17 cellular contexts compared by ENCODE assay signal in the genomic region with DNA sequence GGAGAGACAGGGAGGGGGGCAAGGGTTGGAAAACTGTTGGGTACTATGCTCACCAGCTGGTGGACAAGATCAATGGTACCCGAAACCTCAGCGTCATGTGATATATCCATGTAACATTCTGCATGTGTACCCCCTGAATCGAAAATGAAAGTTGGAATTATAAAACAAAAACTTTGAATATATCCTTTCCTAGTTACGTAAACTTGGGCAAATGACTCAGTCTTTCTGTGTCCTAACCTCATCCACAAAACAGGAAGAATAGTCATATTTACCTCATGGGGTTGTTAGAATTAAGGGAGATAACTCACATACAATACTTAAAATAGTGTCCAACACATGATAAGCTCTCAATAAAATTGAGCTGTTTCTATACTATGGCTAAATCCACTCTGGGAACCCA.
A peak's percentile ranks its signal among the peaks of the same experiment; 100 is the strongest.
DNase-seq lines count a peak whose midpoint lies in the region; ATAC-seq, FAIRE-seq and TF ChIP-seq lines count a peak whose summit lies in the region.
"Had no signal": no experiment of that assay in that cellular context is flagged by ENCODE, and none has a peak within 500 bp of the region (broad histone marks: within the 10 kb centered on the region; RNA-seq: fewer than 3 reads in every experiment).

No MANE protein-coding gene starts in this region.

- H3K4me3 ChIP-seq in BLaER1 treated with 17β-estradiol and CSF1 and Interleukin-3, amounts not matched to agents 10 nM and 100 nM, result no peak overlapping the region
- H3K4me3 ChIP-seq in mammary epithelial cell (replicated peaks in 1 of 3; ENCODE audit: insufficient read depth in 1 of 3, low read depth in 2 of 3, low read length in 3 of 3) (no peak overlapping the region), HepG2 (replicated peaks in 1 of 3; ENCODE audit: insufficient read depth in 1 of 3, low read depth in 2 of 3, low read length in 3 of 3) (no peak overlapping the region)

- H3K4me2 ChIP-seq in BLaER1 treated with 17β-estradiol and CSF1 and Interleukin-3, amounts not matched to agents 10 nM and 100 nM, result peak overlapping the region in 6 of 11 experiments; percentile 22 to 57 (median 33); a peak in 10 of 22 replicates
- H3K4me2 ChIP-seq in mammary epithelial cell (ENCODE audit: insufficient read depth, low read depth, low read length) (no peak overlapping the region), HepG2 (ENCODE audit: low read depth, low read length) (no peak overlapping the region)

- CTCF ChIA-PET in mammary epithelial cell (lab: Charles Lee; ENCODE audit: low non-redundant PET), result no interaction called here
- CTCF ChIA-PET in HepG2 (lab: Yijun Ruan, JAX; ENCODE audit: low intra/inter-chr PET ratio, low total read pairs), result no interaction called here

- in situ Hi-C loops in mammary epithelial cell (cut with MboI; ENCODE audit: low sequenced_read_pairs in 2 of 2), result no loop called here
- in situ Hi-C loops in HepG2 (cut with HindIII; ENCODE audit: extremely low pct_ligation_motif_present, low pct_unique_long_range_greater_than_20kb), result no loop called here

- dilution Hi-C loops in mammary epithelial cell (cut with HindIII; ENCODE audit: low sequenced_read_pairs), result no loop called here

- H2AFZ ChIP-seq in mammary epithelial cell (ENCODE audit: low read depth, low read length), result no peak overlapping the region
- H2AFZ ChIP-seq in HepG2 (ENCODE audit: low read length), result no peak overlapping the region

- H3K27me3 ChIP-seq in BLaER1 treated with 17β-estradiol and CSF1 and Interleukin-3, amounts not matched to agents 10 nM and 100 nM, result no peaks in the 10 kb centered on the region
- H3K27me3 ChIP-seq in mammary epithelial cell (ENCODE audit: insufficient read depth, low read length) (peaks cover 2% of the 10 kb centered on the region), HepG2 (ENCODE audit: control insufficient read depth in 1 of 2, insufficient read depth in 2 of 2, low read length in 2 of 2) (no peaks in the 10 kb centered on the region)

- no peak for TF ChIP-seq CTCF in mammary epithelial cell (conservative IDR thresholded peaks at IDR 0.05 in 1 of 2, IDR thresholded peaks at IDR 0.05 in 1 of 2; ENCODE audit: extremely low read depth in 1 of 2, insufficient read depth in 1 of 2, low read depth in 1 of 2, low read length in 2 of 2)
- TF ChIP-seq CTCF in HepG2 (CRISPR knock-in tag; IDR thresholded peaks at IDR 0.05), result no peak

- 83% methylated on average over 4 of the region's 4 CpGs for WGBS in mammary epithelial cell (ENCODE audit: low coverage, missing lambda C conversion rate)
- 30% methylated on average over 4 of the region's 4 CpGs for WGBS in HepG2 (ENCODE audit: low lambda C conversion rate)

- peak; percentile 30 for DNase-seq in HCEC 1CT
- peak; percentile 18 for DNase-seq in NCI-H226
- peak; percentile 26 for DNase-seq in mammary epithelial cell
- no peak for DNase-seq in 8988T
- DNase-seq in HepG2 (ENCODE audit: low spot score), result no peak
- DNase-seq in stimulated activated CD4-positive, alpha-beta T cell treated with anti-CD3 and anti-CD28 coated beads, Interleukin-2, amount 100 ng/mL, for 24 hours, result no peak
- DNase-seq: CD4-positive, alpha-beta memory T cell; KG1; NCI-H69; NK-92 treated with Interleukin-12 subunit alpha and Interleukin-12 subunit beta, amount 100 ng/mL, for 24 hours; SHP77 treated with DMSO at 0.1 percent for 48 hours; T-helper 2 cell had no signal

- no peak overlapping the region for H3K9ac ChIP-seq in BLaER1 treated with 17β-estradiol and CSF1 and Interleukin-3, amounts not matched to agents 10 nM and 100 nM
- H3K9ac ChIP-seq in mammary epithelial cell (ENCODE audit: insufficient read depth, low read length) (no peak overlapping the region), HepG2 (ENCODE audit: insufficient read depth, low read depth, low read length) (no peak overlapping the region)

- H3K79me2 ChIP-seq in mammary epithelial cell (ENCODE audit: insufficient read depth, low read length) (no peaks in the 10 kb centered on the region), HepG2 (ENCODE audit: insufficient read depth, low read length) (no peaks in the 10 kb centered on the region)

- intact Hi-C loops in mammary epithelial cell (cut with micrococcal nuclease), result no loop called here
- intact Hi-C loops in HepG2 (cut with micrococcal nuclease; ENCODE audit: unreplicated experiment), result no loop called here

- no peaks in the 10 kb centered on the region for H3K9me3 ChIP-seq in BLaER1 treated with 17β-estradiol and CSF1 and Interleukin-3, amounts not matched to agents 10 nM and 100 nM (replicated peaks in 1 of 11)
- H3K9me3 ChIP-seq in mammary epithelial cell (replicated peaks; ENCODE audit: insufficient read depth, low read length) (no peaks in the 10 kb centered on the region), HepG2 (ENCODE audit: low read length) (peaks cover 76% of the 10 kb centered on the region)

- TF ChIP-seq POLR2A in HepG2 (IDR thresholded peaks at IDR 0.05; ENCODE audit: insufficient read depth in 1 of 2, low read depth in 2 of 2, low read length in 2 of 2), result no peak

- no peaks in the 10 kb centered on the region for H3K36me3 ChIP-seq in BLaER1 treated with 17β-estradiol and CSF1 and Interleukin-3, amounts not matched to agents 10 nM and 100 nM
- no peaks in the 10 kb centered on the region for H3K36me3 ChIP-seq in mammary epithelial cell (ENCODE audit: insufficient read depth, low read length)
- no peaks in the 10 kb centered on the region for H3K36me3 ChIP-seq in HepG2 (replicated peaks in 1 of 2; ENCODE audit: control insufficient read depth in 1 of 2, insufficient read depth in 2 of 2, low read length in 2 of 2)

- POLR2A ChIA-PET in HepG2 (lab: Yijun Ruan, JAX), result no interaction called here

- H3K4me1 ChIP-seq in BLaER1 treated with 17β-estradiol and CSF1 and Interleukin-3, amounts not matched to agents 10 nM and 100 nM, result peaks cover 0 to 13% (median 9%) of the 10 kb centered on the region in 10 experiments; a peak in 10 of 20 replicates
- H3K4me1 ChIP-seq in mammary epithelial cell (ENCODE audit: insufficient read depth, low read length), result no peaks in the 10 kb centered on the region
- H3K4me1 ChIP-seq in HepG2 (ENCODE audit: insufficient read depth, low read length), result no peaks in the 10 kb centered on the region

- TF ChIP-seq EP300 in HepG2 (IDR thresholded peaks at IDR 0.05; ENCODE audit: low read depth in 2 of 2, low read length in 2 of 2) (no peak), HepG2 (CRISPR knock-in tag; IDR thresholded peaks at IDR 0.05; ENCODE audit: borderline replicate concordance) (no peak)

- no peak for FAIRE-seq in HepG2 (lab: Jason Lieb, UNC)
- FAIRE-seq: D721Med, H54 had no signal

- H3K27ac ChIP-seq in BLaER1 treated with 17β-estradiol and CSF1 and Interleukin-3, amounts not matched to agents 10 nM and 100 nM, result no peak overlapping the region
- no peak overlapping the region for H3K27ac ChIP-seq in mammary epithelial cell (ENCODE audit: insufficient read depth, low read depth, low read length)
- H3K27ac ChIP-seq in HepG2 (ENCODE audit: extremely low read length, insufficient read depth, low read length), result no peak overlapping the region

- no peaks in the 10 kb centered on the region for H4K20me1 ChIP-seq in BLaER1 treated with 17β-estradiol and CSF1 and Interleukin-3, amounts not matched to agents 10 nM and 100 nM
- no peaks in the 10 kb centered on the region for H4K20me1 ChIP-seq in mammary epithelial cell (ENCODE audit: insufficient read depth, low read length)
- H4K20me1 ChIP-seq in HepG2 (ENCODE audit: insufficient read depth, low read length), result no peaks in the 10 kb centered on the region

- no peak for TF ChIP-seq RAD21 in HepG2 (CRISPR knock-in tag; IDR thresholded peaks at IDR 0.05)

- BruUV-seq in mammary epithelial cell (replicated peaks; lab: Mats Ljungman, UMichigan), result no TSS peak
- BruUV-seq in HepG2 (replicated peaks; lab: Mats Ljungman, UMichigan), result no TSS peak

- ATAC-seq in HepG2 (no peak), HG02759 (IDR thresholded peaks at IDR 0.05; ENCODE audit: unreplicated experiment) (no peak)
- ATAC-seq: Panc1 had no signal

TF ChIP-seq in HepG2, 621 proteins besides CTCF, POLR2A, EP300 and RAD21 (continues in another document):
- no peak for TF ChIP-seq MED13 (CRISPR knock-in tag; IDR thresholded peaks at IDR 0.05)
- no peak for TF ChIP-seq KMT2A (CRISPR knock-in tag; IDR thresholded peaks at IDR 0.05)
- no peak for TF ChIP-seq ZNF496 (CRISPR knock-in tag; IDR thresholded peaks at IDR 0.05; ENCODE audit: insufficient replicate concordance)

Comparison
In these comparisons a context has a peak if more than half of its experiments do, and no peak if none do; other contexts are left out.
1. H3K4me2 ChIP-seq: peak in BLaER1 treated with 17β-estradiol and CSF1 and Interleukin-3, amounts not matched to agents 10 nM and 100 nM (6 of 11); none in mammary epithelial cell (single experiment) and HepG2 (single experiment).
2. DNase-seq: peak in HCEC 1CT (single experiment), NCI-H226 (single experiment) and mammary epithelial cell (single experiment); none in 8988T (single experiment), HepG2 (single experiment) and stimulated activated CD4-positive, alpha-beta T cell treated with anti-CD3 and anti-CD28 coated beads, Interleukin-2, amount 100 ng/mL, for 24 hours (0 of 2).